1 cellular context compared by ENCODE assay signal in the genomic region with DNA sequence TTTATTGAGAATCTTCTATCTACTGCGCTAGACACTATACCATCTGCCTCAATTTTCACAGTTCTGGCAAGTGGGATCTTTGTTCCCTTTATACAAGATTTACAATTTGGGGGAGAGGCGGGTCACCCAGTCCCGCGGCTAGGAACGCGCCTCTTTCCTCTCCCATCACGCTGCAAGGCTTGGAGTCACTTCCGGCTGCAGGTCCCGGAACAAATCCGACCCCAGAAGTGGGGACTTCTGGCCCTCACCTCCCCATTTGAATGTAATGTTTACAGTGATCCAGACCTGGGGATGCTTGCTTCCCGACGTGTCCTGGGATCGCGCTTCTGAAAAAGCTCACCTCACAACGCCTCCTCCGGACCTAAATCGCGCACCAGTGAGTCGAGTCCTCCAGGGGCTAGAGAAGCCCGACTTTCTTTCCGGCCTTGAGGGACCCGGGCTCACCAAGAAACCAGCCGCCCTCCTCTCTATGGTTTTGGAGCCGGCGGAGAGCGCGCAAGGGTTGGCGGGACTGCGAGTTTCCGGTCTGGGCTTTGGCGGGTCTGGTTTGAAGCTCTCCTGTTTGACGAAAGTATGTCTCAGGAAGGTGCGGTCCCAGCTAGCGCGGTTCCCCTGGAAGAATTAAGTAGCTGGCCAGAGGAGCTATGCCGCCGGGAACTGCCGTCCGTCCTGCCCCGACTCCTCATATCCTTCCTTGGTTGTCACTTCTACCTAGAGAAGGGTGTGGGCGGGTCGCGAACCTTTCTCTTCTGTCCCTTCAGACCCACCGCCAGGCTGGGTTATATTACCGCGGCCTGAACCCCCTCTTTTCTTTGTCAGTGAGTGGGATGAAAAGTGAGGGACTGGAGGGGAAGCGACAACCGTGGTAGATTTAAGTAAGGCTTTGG.
TF ChIP-seq lines count a peak whose summit lies in the region.

Gene METTL18, minus strand, starts transcription at position 378 of the 887 bp plus-strand sequence. CDS start 1,212 bp downstream, outside the sequence.

TF ChIP-seq in HepG2, 621 proteins besides CTCF, POLR2A, EP300 and RAD21 (continued from another document and continues in another):
- TF ChIP-seq MEF2D (CRISPR knock-in tag; IDR thresholded peaks at IDR 0.05), result peak; percentile 47; the same call in 1 of the 2 replicates
- TF ChIP-seq SPEN (CRISPR knock-in tag; IDR thresholded peaks at IDR 0.05; ENCODE audit: low read depth), result peak; percentile 95
- no peak; the same call in 1 of the 2 replicates for TF ChIP-seq ZNF607 (CRISPR knock-in tag; IDR thresholded peaks at IDR 0.05; ENCODE audit: borderline replicate concordance)
- TF ChIP-seq SYNCRIP (IDR thresholded peaks at IDR 0.05; ENCODE audit: insufficient read depth, low read depth, low read length), result no peak
- peak; percentile 54; the same call in 1 of the 2 replicates for TF ChIP-seq GATAD2A (CRISPR knock-in tag; IDR thresholded peaks at IDR 0.05)
- TF ChIP-seq ZNF605 (CRISPR knock-in tag; IDR thresholded peaks at IDR 0.05), result peak; percentile 86
- TF ChIP-seq BORCS8-MEF2B (CRISPR knock-in tag; IDR thresholded peaks at IDR 0.05), result peak; percentile 82
- peak; percentile 30; the same call in 1 of the 2 replicates for TF ChIP-seq MXD3 (CRISPR knock-in tag; IDR thresholded peaks at IDR 0.05)
- TF ChIP-seq ZNF143 (CRISPR knock-in tag; IDR thresholded peaks at IDR 0.05), result peak; percentile 92
- TF ChIP-seq TBX2 (CRISPR knock-in tag; IDR thresholded peaks at IDR 0.05; ENCODE audit: borderline replicate concordance), result peak; percentile 73; the same call in 1 of the 2 replicates
- peak; percentile 51; the same call in 1 of the 2 replicates for TF ChIP-seq CBFB (CRISPR knock-in tag; IDR thresholded peaks at IDR 0.05)
- TF ChIP-seq, protein P1, sequence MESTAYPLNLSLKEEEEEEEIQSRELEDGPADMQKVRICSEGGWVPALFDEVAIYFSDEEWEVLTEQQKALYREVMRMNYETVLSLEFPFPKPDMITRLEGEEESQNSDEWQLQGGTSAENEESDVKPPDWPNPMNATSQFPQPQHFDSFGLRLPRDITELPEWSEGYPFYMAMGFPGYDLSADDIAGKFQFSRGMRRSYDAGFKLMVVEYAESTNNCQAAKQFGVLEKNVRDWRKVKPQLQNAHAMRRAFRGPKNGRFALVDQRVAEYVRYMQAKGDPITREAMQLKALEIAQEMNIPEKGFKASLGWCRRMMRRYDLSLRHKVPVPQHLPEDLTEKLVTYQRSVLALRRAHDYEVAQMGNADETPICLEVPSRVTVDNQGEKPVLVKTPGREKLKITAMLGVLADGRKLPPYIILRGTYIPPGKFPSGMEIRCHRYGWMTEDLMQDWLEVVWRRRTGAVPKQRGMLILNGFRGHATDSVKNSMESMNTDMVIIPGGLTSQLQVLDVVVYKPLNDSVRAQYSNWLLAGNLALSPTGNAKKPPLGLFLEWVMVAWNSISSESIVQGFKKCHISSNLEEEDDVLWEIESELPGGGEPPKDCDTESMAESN (CRISPR knock-in tag; conservative IDR thresholded peaks at IDR 0.05), result peak; percentile 84
- TF ChIP-seq, protein P2, sequence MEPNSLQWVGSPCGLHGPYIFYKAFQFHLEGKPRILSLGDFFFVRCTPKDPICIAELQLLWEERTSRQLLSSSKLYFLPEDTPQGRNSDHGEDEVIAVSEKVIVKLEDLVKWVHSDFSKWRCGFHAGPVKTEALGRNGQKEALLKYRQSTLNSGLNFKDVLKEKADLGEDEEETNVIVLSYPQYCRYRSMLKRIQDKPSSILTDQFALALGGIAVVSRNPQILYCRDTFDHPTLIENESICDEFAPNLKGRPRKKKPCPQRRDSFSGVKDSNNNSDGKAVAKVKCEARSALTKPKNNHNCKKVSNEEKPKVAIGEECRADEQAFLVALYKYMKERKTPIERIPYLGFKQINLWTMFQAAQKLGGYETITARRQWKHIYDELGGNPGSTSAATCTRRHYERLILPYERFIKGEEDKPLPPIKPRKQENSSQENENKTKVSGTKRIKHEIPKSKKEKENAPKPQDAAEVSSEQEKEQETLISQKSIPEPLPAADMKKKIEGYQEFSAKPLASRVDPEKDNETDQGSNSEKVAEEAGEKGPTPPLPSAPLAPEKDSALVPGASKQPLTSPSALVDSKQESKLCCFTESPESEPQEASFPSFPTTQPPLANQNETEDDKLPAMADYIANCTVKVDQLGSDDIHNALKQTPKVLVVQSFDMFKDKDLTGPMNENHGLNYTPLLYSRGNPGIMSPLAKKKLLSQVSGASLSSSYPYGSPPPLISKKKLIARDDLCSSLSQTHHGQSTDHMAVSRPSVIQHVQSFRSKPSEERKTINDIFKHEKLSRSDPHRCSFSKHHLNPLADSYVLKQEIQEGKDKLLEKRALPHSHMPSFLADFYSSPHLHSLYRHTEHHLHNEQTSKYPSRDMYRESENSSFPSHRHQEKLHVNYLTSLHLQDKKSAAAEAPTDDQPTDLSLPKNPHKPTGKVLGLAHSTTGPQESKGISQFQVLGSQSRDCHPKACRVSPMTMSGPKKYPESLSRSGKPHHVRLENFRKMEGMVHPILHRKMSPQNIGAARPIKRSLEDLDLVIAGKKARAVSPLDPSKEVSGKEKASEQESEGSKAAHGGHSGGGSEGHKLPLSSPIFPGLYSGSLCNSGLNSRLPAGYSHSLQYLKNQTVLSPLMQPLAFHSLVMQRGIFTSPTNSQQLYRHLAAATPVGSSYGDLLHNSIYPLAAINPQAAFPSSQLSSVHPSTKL (CRISPR knock-in tag; IDR thresholded peaks at IDR 0.05), result peak; percentile 57; the same call in 1 of the 2 replicates
- TF ChIP-seq FOXC1 (CRISPR knock-in tag; IDR thresholded peaks at IDR 0.05; ENCODE audit: borderline replicate concordance), result peak; percentile 47; the same call in 1 of the 2 replicates
- TF ChIP-seq ZNF615 (CRISPR knock-in tag; IDR thresholded peaks at IDR 0.05; ENCODE audit: borderline replicate concordance), result 0 out of 2 replicates have a peak, but pooled peaks have one; percentile 58
- no peak for TF ChIP-seq LCORL (IDR thresholded peaks at IDR 0.05)
- TF ChIP-seq LCORL (CRISPR knock-in tag; IDR thresholded peaks at IDR 0.05), result 0 out of 2 replicates have a peak, but pooled peaks have one; percentile 20
- TF ChIP-seq, protein P3, sequence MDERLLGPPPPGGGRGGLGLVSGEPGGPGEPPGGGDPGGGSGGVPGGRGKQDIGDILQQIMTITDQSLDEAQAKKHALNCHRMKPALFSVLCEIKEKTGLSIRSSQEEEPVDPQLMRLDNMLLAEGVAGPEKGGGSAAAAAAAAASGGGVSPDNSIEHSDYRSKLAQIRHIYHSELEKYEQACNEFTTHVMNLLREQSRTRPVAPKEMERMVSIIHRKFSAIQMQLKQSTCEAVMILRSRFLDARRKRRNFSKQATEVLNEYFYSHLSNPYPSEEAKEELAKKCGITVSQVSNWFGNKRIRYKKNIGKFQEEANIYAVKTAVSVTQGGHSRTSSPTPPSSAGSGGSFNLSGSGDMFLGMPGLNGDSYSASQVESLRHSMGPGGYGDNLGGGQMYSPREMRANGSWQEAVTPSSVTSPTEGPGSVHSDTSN (CRISPR knock-in tag; IDR thresholded peaks at IDR 0.05), result no peak
- TF ChIP-seq, protein P4, sequence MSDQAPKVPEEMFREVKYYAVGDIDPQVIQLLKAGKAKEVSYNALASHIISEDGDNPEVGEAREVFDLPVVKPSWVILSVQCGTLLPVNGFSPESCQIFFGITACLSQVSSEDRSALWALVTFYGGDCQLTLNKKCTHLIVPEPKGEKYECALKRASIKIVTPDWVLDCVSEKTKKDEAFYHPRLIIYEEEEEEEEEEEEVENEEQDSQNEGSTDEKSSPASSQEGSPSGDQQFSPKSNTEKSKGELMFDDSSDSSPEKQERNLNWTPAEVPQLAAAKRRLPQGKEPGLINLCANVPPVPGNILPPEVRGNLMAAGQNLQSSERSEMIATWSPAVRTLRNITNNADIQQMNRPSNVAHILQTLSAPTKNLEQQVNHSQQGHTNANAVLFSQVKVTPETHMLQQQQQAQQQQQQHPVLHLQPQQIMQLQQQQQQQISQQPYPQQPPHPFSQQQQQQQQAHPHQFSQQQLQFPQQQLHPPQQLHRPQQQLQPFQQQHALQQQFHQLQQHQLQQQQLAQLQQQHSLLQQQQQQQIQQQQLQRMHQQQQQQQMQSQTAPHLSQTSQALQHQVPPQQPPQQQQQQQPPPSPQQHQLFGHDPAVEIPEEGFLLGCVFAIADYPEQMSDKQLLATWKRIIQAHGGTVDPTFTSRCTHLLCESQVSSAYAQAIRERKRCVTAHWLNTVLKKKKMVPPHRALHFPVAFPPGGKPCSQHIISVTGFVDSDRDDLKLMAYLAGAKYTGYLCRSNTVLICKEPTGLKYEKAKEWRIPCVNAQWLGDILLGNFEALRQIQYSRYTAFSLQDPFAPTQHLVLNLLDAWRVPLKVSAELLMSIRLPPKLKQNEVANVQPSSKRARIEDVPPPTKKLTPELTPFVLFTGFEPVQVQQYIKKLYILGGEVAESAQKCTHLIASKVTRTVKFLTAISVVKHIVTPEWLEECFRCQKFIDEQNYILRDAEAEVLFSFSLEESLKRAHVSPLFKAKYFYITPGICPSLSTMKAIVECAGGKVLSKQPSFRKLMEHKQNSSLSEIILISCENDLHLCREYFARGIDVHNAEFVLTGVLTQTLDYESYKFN (CRISPR knock-in tag; conservative IDR thresholded peaks at IDR 0.05), result peak; percentile 36; the same call in 1 of the 2 replicates
- TF ChIP-seq TFDP2 (CRISPR knock-in tag; IDR thresholded peaks at IDR 0.05), result peak; percentile 99
- TF ChIP-seq ZNF749 (CRISPR knock-in tag; IDR thresholded peaks at IDR 0.05; ENCODE audit: borderline replicate concordance), result peak; percentile 51; the same call in 1 of the 2 replicates
- TF ChIP-seq RXRA (CRISPR knock-in tag; IDR thresholded peaks at IDR 0.05), result peak; percentile 75
- peak; percentile 72; the same call in 1 of the 2 replicates for TF ChIP-seq BRCA1 (CRISPR knock-in tag; IDR thresholded peaks at IDR 0.05)
- TF ChIP-seq, protein P5, sequence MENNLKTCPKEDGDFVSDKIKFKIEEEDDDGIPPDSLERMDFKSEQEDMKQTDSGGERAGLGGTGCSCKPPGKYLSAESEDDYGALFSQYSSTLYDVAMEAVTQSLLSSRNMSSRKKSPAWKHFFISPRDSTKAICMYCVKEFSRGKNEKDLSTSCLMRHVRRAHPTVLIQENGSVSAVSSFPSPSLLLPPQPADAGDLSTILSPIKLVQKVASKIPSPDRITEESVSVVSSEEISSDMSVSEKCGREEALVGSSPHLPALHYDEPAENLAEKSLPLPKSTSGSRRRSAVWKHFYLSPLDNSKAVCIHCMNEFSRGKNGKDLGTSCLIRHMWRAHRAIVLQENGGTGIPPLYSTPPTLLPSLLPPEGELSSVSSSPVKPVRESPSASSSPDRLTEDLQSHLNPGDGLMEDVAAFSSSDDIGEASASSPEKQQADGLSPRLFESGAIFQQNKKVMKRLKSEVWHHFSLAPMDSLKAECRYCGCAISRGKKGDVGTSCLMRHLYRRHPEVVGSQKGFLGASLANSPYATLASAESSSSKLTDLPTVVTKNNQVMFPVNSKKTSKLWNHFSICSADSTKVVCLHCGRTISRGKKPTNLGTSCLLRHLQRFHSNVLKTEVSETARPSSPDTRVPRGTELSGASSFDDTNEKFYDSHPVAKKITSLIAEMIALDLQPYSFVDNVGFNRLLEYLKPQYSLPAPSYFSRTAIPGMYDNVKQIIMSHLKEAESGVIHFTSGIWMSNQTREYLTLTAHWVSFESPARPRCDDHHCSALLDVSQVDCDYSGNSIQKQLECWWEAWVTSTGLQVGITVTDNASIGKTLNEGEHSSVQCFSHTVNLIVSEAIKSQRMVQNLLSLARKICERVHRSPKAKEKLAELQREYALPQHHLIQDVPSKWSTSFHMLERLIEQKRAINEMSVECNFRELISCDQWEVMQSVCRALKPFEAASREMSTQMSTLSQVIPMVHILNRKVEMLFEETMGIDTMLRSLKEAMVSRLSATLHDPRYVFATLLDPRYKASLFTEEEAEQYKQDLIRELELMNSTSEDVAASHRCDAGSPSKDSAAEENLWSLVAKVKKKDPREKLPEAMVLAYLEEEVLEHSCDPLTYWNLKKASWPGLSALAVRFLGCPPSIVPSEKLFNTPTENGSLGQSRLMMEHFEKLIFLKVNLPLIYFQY (CRISPR knock-in tag; IDR thresholded peaks at IDR 0.05; ENCODE audit: borderline replicate concordance), result peak; percentile 78
- peak; percentile 94 for TF ChIP-seq THAP11 (CRISPR knock-in tag; IDR thresholded peaks at IDR 0.05)
- TF ChIP-seq ZNF572 (CRISPR knock-in tag; IDR thresholded peaks at IDR 0.05), result no peak; the same call in 1 of the 2 replicates
- no peak for TF ChIP-seq NCOA5 (CRISPR knock-in tag; IDR thresholded peaks at IDR 0.05)
- TF ChIP-seq CBX5 (CRISPR knock-in tag; IDR thresholded peaks at IDR 0.05; ENCODE audit: borderline replicate concordance), result 0 out of 2 replicates have a peak, but pooled peaks have one; percentile 49
- TF ChIP-seq NFIC (IDR thresholded peaks at IDR 0.05; ENCODE audit: low read length), result 0 out of 2 replicates have a peak, but pooled peaks have one; percentile 41
- 0 out of 2 replicates have a peak, but pooled peaks have one; percentile 74 for TF ChIP-seq ZNF556 (CRISPR knock-in tag; IDR thresholded peaks at IDR 0.05; ENCODE audit: borderline replicate concordance)
- peak; percentile 93 for TF ChIP-seq ETV5 (CRISPR knock-in tag; IDR thresholded peaks at IDR 0.05; ENCODE audit: borderline replicate concordance)
- no peak for TF ChIP-seq SKI (IDR thresholded peaks at IDR 0.05; ENCODE audit: partially characterized antibody)
- TF ChIP-seq ZNF782 (CRISPR knock-in tag; IDR thresholded peaks at IDR 0.05; ENCODE audit: borderline replicate concordance), result 0 out of 2 replicates have a peak, but pooled peaks have one; percentile 23
- TF ChIP-seq ATF2 (CRISPR knock-in tag; IDR thresholded peaks at IDR 0.05), result 0 out of 2 replicates have a peak, but pooled peaks have one; percentile 43
- TF ChIP-seq RBAK (CRISPR knock-in tag; IDR thresholded peaks at IDR 0.05), result 0 out of 2 replicates have a peak, but pooled peaks have one; percentile 26
- TF ChIP-seq TEAD2 (CRISPR knock-in tag; IDR thresholded peaks at IDR 0.05), result no peak
